ENCODE assay signal across 1 cellular context in genomic region chr1:192459467-192459866, GRCh38.
TF ChIP-seq lines count a peak whose summit lies in the region.

No MANE protein-coding gene starts in this region.

TF ChIP-seq in A549, 52 proteins besides CTCF, POLR2A, EP300 and RAD21 (continued from another document):
- no peak for TF ChIP-seq USF2 (IDR thresholded peaks at IDR 0.05)
- no peak for TF ChIP-seq FOSB (CRISPR knock-in tag; IDR thresholded peaks at IDR 0.05)
- TF ChIP-seq NFE2L2 (conservative IDR thresholded peaks at IDR 0.05; ENCODE audit: low read length): no peak
- no peak for TF ChIP-seq HEYL (CRISPR knock-in tag; IDR thresholded peaks at IDR 0.05)
- TF ChIP-seq REST (IDR thresholded peaks at IDR 0.05): no peak
